Comparison of ENCODE assay signal across 8 cellular contexts in genomic region chr19:53195265-53195879, GRCh38. TPM values are rescaled to one million over a fixed set of nuclear protein-coding genes. Genes with fewer than 3 reads are reported as not detected.
DNase-seq lines count a peak whose midpoint lies in the region; ATAC-seq, FAIRE-seq and TF ChIP-seq lines count a peak whose summit lies in the region.

No MANE protein-coding gene starts in this region.

- H3K9ac ChIP-seq in SK-N-MC (ENCODE audit: insufficient read length): no peak overlapping the region

- H3K4me3 ChIP-seq in SK-N-MC: no peak overlapping the region
- no peak overlapping the region for H3K4me3 ChIP-seq in ovary

- H3K27me3 ChIP-seq in ovary: no peaks in the 10 kb centered on the region

- no peaks in the 10 kb centered on the region for H3K9me3 Mint-ChIP-seq in type B pancreatic cell

- peak overlapping the region; percentile 83 for H3K4me3 Mint-ChIP-seq in type B pancreatic cell

- no peak overlapping the region for H3K27ac ChIP-seq in SK-N-MC
- no peak overlapping the region for H3K27ac ChIP-seq in ovary

- peaks cover 20% of the 10 kb centered on the region for H3K4me1 Mint-ChIP-seq in type B pancreatic cell (ENCODE audit: unreplicated experiment)

- H3K36me3 ChIP-seq in SK-N-MC (ENCODE audit: insufficient read depth, low read length): no peaks in the 10 kb centered on the region
- H3K36me3 ChIP-seq in ovary: no peaks in the 10 kb centered on the region

- peaks cover 17% of the 10 kb centered on the region for H3K36me3 Mint-ChIP-seq in type B pancreatic cell

- no peak for TF ChIP-seq POLR2A in ovary (IDR thresholded peaks at IDR 0.05)

- ATAC-seq in HG02642 (IDR thresholded peaks at IDR 0.05; ENCODE audit: poor library complexity, unreplicated experiment): no peak

- peak; percentile 80 for FAIRE-seq in frontal cortex (lab: Jason Lieb, UNC)

- H3K9me3 ChIP-seq in SK-N-MC (ENCODE audit: low read depth, low read length) (no peaks in the 10 kb centered on the region), ovary (no peaks in the 10 kb centered on the region)

- peak; percentile 74 to 87 (median 83) for TF ChIP-seq CTCF in ovary (IDR thresholded peaks at IDR 0.05)
- TF ChIP-seq CTCF in type B pancreatic cell (conservative IDR thresholded peaks at IDR 0.05): peak; percentile 87

- no peaks in the 10 kb centered on the region for H3K27me3 Mint-ChIP-seq in type B pancreatic cell

- peak overlapping the region; percentile 89 for H3K27ac Mint-ChIP-seq in type B pancreatic cell

- no peak for TF ChIP-seq EP300 in ovary (IDR thresholded peaks at IDR 0.05)

- H3K4me1 ChIP-seq in ovary (ENCODE audit: insufficient read depth): peaks cover 4% of the 10 kb centered on the region

- WGBS in ovary, 3 donors: 0 to 1% (median 0%) methylated on average over 3 of the region's 3 CpGs

- intact Hi-C loops in ovary (cut with DNase I): loop anchor here in 2 of 4 donors (5.0 to 10.0 kb wide), 4 partner anchors 199 to 827 kb away; partner anchors contain the start of gene ZNF765 (in 1 of the 2)

- DNase-seq in ELR (ENCODE audit: low read depth): peak; percentile 78
- DNase-seq in NAMALWA (ENCODE audit: low spot score): peak; percentile 84
- peak; percentile 16 for DNase-seq in SK-N-MC (ENCODE audit: low read depth, low spot score)
- peak; percentile 72 for DNase-seq in activated naive CD4-positive, alpha-beta T cell treated with Interleukin-2 at 50 U/mL for 16 hours
- DNase-seq in frontal cortex (ENCODE audit: low spot score in 2 of 2): peak; percentile 63 to 76
- DNase-seq in ovary: peak; percentile 59 to 86 (median 78)
- no peak for DNase-seq in type B pancreatic cell (ENCODE audit: extremely low spot score, unreplicated experiment)

RNA-seq across cellular contexts. Expression of gene ZNF665, which starts 2.2 kb away (rescaled TPM):
- total RNA-seq in frontal cortex (6.1 TPM), ovary (10 to 100 TPM in 3 of 7 donors, 1 to 10 TPM in 4; 3.9 to 13.0 (median 8.8) TPM), type B pancreatic cell (ENCODE audit: low replicate concordance) (5.0 and 7.2 TPM in 2 replicates)
- 10 to 100 TPM in 1 of 2 donors, 1 to 10 TPM in 1; 9.2 to 10.2 TPM for polyA plus RNA-seq in ovary

RNA-seq across cellular contexts. Expression of gene ZNF347, which starts 36.5 kb away (rescaled TPM):
- total RNA-seq in frontal cortex (24.5 TPM), ovary (10 to 100 TPM; 10.6 to 20.5 (median 15.6) TPM), type B pancreatic cell (ENCODE audit: low replicate concordance) (14.6 and 15.8 TPM in 2 replicates)
- polyA plus RNA-seq in ovary: 1 to 10 TPM; 4.4 to 9.5 TPM

RNA-seq across cellular contexts. Expression of gene ZNF677, which starts 59.3 kb away (rescaled TPM):
- total RNA-seq in frontal cortex (35.5 TPM), ovary (10 to 100 TPM; 19.4 to 31.3 (median 28.8) TPM), type B pancreatic cell (ENCODE audit: low replicate concordance) (47.1 and 47.9 TPM in 2 replicates)
- 10 to 100 TPM; 19.1 to 23.7 TPM for polyA plus RNA-seq in ovary
